9 cellular contexts compared by ENCODE assay signal in the genomic region with DNA sequence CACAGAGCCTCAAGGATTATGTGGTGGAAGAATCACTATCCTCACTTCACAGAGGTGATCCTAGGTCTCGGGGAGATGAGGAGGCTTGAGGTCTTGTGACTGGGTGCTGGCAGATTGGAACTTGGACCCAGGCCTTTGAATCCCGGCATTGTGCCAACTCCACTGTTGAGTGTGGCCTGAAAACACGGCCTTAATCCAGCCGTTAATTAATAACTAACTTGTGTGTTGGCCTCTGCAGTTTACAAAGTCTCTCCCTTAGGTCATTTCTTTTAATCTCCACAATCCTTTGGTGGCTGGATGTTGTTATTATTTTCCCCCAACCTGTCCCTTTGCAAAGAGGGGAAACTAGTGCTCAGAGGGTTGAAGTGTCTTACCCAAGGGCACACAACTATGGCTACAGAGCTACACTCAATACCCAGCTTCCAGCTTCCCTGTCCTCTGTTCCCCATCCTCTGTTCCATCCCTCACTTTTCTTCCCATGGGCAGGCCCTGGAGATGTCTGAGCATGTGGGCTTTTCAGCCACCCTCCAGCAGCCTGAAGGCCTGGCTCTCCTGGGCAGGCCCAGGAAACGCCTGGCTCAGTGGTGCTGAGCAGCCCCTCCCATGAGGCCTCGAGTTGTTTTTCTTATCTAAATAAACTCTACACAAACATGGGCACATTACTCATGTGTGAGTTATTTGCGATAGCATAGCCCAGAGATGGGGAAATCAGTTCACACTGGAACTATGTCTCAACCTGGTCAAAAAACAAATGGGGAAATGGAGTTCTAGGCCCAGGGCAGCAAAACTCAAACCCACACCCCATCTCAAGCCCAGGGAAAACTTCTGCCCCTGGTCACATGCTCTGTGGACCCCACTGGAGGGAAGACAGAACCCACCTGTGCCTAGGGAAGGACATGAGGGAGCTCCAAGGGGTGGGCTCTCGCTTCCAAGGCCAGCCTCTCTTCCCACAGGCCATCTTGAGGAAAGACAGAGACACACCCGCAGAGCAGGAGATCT.
DNase-seq lines count a peak whose midpoint lies in the region; ATAC-seq lines count a peak whose summit lies in the region.
"Had no signal": no experiment of that assay in that cellular context is flagged by ENCODE, and none has a peak within 500 bp of the region (broad histone marks: within the 10 kb centered on the region; RNA-seq: fewer than 3 reads in every experiment).

No MANE protein-coding gene starts in this region.

- ATAC-seq in GM19023 (IDR thresholded peaks at IDR 0.05; ENCODE audit: unreplicated experiment) = no peak

- H3K9me3 ChIP-seq in subcutaneous abdominal adipose tissue (ENCODE audit: control insufficient read depth in 5 of 5, low read length in 5 of 5) = no peaks in the 10 kb centered on the region

- H3K9ac ChIP-seq in subcutaneous abdominal adipose tissue (ENCODE audit: low read length in 5 of 5) = peak overlapping the region in 3 of 5 donors; percentile 2 to 78 (median 10)

- no peaks in the 10 kb centered on the region for H3K27me3 ChIP-seq in subcutaneous abdominal adipose tissue (ENCODE audit: control insufficient read depth in 5 of 5, insufficient read depth in 4 of 5, low read length in 5 of 5)

- H3K4me1 ChIP-seq in subcutaneous abdominal adipose tissue (ENCODE audit: control insufficient read depth in 5 of 5, insufficient read depth in 5 of 5, low read length in 5 of 5) = peaks cover 12 to 61% (median 49%) of the 10 kb centered on the region in 5 donors

- H3K36me3 ChIP-seq in subcutaneous abdominal adipose tissue (ENCODE audit: control insufficient read depth in 5 of 5, insufficient read depth in 5 of 5, low read length in 5 of 5) = no peaks in the 10 kb centered on the region

- peak; percentile 97 for DNase-seq in HS-27A (ENCODE audit: low read depth)
- peak; percentile 90 for DNase-seq in amniotic stem cell (lab: John Stamatoyannopoulos, UW)
- peak; percentile 73 for DNase-seq in islet precursor cell
- no peak for DNase-seq in activated T-cell treated with anti-CD3 and anti-CD28 coated beads for 4 hours
- DNase-seq in NCI-H2227 treated with DMSO at 0.1 percent for 48 hours (lab: John Stamatoyannopoulos, UW) = no peak
- DNase-seq in pons (ENCODE audit: low spot score) = no peak
- DNase-seq: activated naive CD4-positive, alpha-beta T cell treated with anti-CD3 and anti-CD28 coated beads, Interleukin-2, amount 50 U/mL, for 16 hours had no signal

- H3K4me3 ChIP-seq in subcutaneous abdominal adipose tissue (ENCODE audit: low read depth in 1 of 5, low read length in 5 of 5) = no peak overlapping the region

- H3K27ac ChIP-seq in subcutaneous abdominal adipose tissue (ENCODE audit: low read depth, low read length) = peak overlapping the region; percentile 87

Comparison
In these comparisons a context has a peak if more than half of its experiments do, and no peak if none do; other contexts are left out.
1. DNase-seq: peak in HS-27A (single experiment), amniotic stem cell (single experiment) and islet precursor cell (single experiment); none in activated T-cell treated with anti-CD3 and anti-CD28 coated beads for 4 hours (single experiment), NCI-H2227 treated with DMSO at 0.1 percent for 48 hours (single experiment) and pons (single experiment).